Comparison of ENCODE assay signal across 8 cellular contexts in genomic region chr13:96090240-96091101, GRCh38. TPM values are rescaled to one million over a fixed set of nuclear protein-coding genes. Genes with fewer than 3 reads are reported as not detected.
DNase-seq lines count a peak whose midpoint lies in the region; ATAC-seq and TF ChIP-seq lines count a peak whose summit lies in the region.

No MANE protein-coding gene starts in this region.

- TF ChIP-seq CTCF in esophagus squamous epithelium (IDR thresholded peaks at IDR 0.05) (no peak), omental fat pad (IDR thresholded peaks at IDR 0.05) (no peak)

- H3K4me1 ChIP-seq in esophagus squamous epithelium: peaks cover 10 to 21% (median 13%) of the 10 kb centered on the region in 3 donors

- ATAC-seq in GM21576 (IDR thresholded peaks at IDR 0.05; ENCODE audit: unreplicated experiment) (peak; percentile 45), omental fat pad (ENCODE audit: low FRiP score) (peak; percentile 43), GM19467 (IDR thresholded peaks at IDR 0.05; ENCODE audit: unreplicated experiment) (no peak)

- peak overlapping the region; percentile 26 to 68 (median 42) for H3K4me3 ChIP-seq in esophagus squamous epithelium

- no CpG with 5 or more reads among the region's 133 CpGs for WGBS in esophagus squamous epithelium, 2 donors

- no peaks in the 10 kb centered on the region for H3K36me3 ChIP-seq in esophagus squamous epithelium

- intact Hi-C loops in esophagus squamous epithelium (cut with DNase I): no loop called here

- peak overlapping the region in 2 of 4 donors; percentile 9 to 31 for H3K27ac ChIP-seq in esophagus squamous epithelium

- TF ChIP-seq POLR2A in esophagus squamous epithelium (IDR thresholded peaks at IDR 0.05): no peak

- H3K9me3 ChIP-seq in esophagus squamous epithelium: no peaks in the 10 kb centered on the region

- peaks cover 0 to 95% (median 9%) of the 10 kb centered on the region in 4 donors for H3K27me3 ChIP-seq in esophagus squamous epithelium

- peak; percentile 7 for DNase-seq in ELF-1 (ENCODE audit: low read depth, low spot score)
- peak; percentile 10 for DNase-seq in NCI-H748 treated with DMSO at 0.1 percent for 48 hours (lab: John Stamatoyannopoulos, UW)
- DNase-seq in esophagus squamous epithelium (lab: John Stamatoyannopoulos, UW): no peak
- DNase-seq in omental fat pad (ENCODE audit: low spot score): no peak
- no peak for DNase-seq in NCI-H1436 treated with DMSO at 0.1 percent for 48 hours (lab: John Stamatoyannopoulos, UW)
- no peak for DNase-seq in NCI-H524 treated with DMSO at 0.1 percent for 48 hours (lab: John Stamatoyannopoulos, UW)

RNA-seq across cellular contexts. Expression of gene HS6ST3, which starts 0.6 kb away (rescaled TPM):
- total RNA-seq in esophagus squamous epithelium: under 1 TPM in 3 of 4 donors, not detected in 1; 0.04 to 0.59 (median 0.57) TPM
- under 1 TPM in 3 of 4 donors, not detected in 1; 0.09 to 0.32 (median 0.24) TPM for total RNA-seq in omental fat pad

RNA-seq across cellular contexts. Expression of gene UGGT2, which starts 37.3 kb away (rescaled TPM):
- total RNA-seq in esophagus squamous epithelium (10 to 100 TPM in 2 of 4 donors, 1 to 10 TPM in 2; 7.7 to 35.3 (median 11.1) TPM), omental fat pad (10 to 100 TPM; 32.6 to 86.4 (median 42.9) TPM)

Comparison
In these comparisons a context has a peak if more than half of its experiments do, and no peak if none do; other contexts are left out.
1. DNase-seq: peak in ELF-1 (single experiment) and NCI-H748 treated with DMSO at 0.1 percent for 48 hours (single experiment); none in esophagus squamous epithelium (single experiment), omental fat pad (single experiment), NCI-H1436 treated with DMSO at 0.1 percent for 48 hours (single experiment) and NCI-H524 treated with DMSO at 0.1 percent for 48 hours (single experiment).